ENCODE assay signal across 13 cellular contexts in genomic region chr9:16368425-16369087, GRCh38.
DNase-seq lines count a peak whose midpoint lies in the region; ATAC-seq and TF ChIP-seq lines count a peak whose summit lies in the region.
"Had no signal": no experiment of that assay in that cellular context is flagged by ENCODE, and none has a peak within 500 bp of the region (broad histone marks: within the 10 kb centered on the region; RNA-seq: fewer than 3 reads in every experiment).

No MANE protein-coding gene starts in this region.

- DNase-seq in DMS53 (lab: John Stamatoyannopoulos, UW) = peak; percentile 76
- peak; percentile 32 for DNase-seq in LNCaP clone FGC (ENCODE audit: low read depth)
- no peak for DNase-seq in SK-N-SH
- DNase-seq in islet precursor cell = peak; percentile 63
- DNase-seq in glutamatergic neuron = no peak
- no peak for DNase-seq in COLO829 (ENCODE audit: low spot score)
- DNase-seq in ovary = no peak
- DNase-seq: KG1; stimulated activated CD4-positive, alpha-beta T cell treated with anti-CD3 and anti-CD28 coated beads, Interleukin-2, amount 100 ng/mL, for 48 hours; stimulated activated naive B cell treated with anti-CD40 and anti-IgM and Interleukin-4, amounts not matched to agents 10 μg/mL and 1 μg/mL and 100 μg/mL, for 72 hours had no signal

- no peak overlapping the region for H2AFZ ChIP-seq in SK-N-SH (ENCODE audit: low read depth)

- H3K9ac ChIP-seq in SK-N-SH = no peak overlapping the region; the same call in 1 of the 2 replicates

- CTCF ChIA-PET in SK-N-SH (lab: Yijun Ruan, JAX) = no interaction called here

- no peak for ATAC-seq in gastroesophageal sphincter
- ATAC-seq: stimulated activated naive B cell treated with anti-CD40 and anti-IgM and Interleukin-4, amounts not matched to agents 10 μg/mL and 1 μg/mL and 100 μg/mL, for 72 hours had no signal

- H3K4me1 ChIP-seq in SK-N-SH (ENCODE audit: control insufficient read depth in 1 of 2, insufficient read depth in 2 of 2, low read depth in 1 of 2, low read length in 1 of 2) = peaks cover 10 to 12% of the 10 kb centered on the region in 2 experiments; a peak in 3 of 4 replicates
- no peaks in the 10 kb centered on the region for H3K4me1 ChIP-seq in gastroesophageal sphincter
- H3K4me1 ChIP-seq in ovary (ENCODE audit: insufficient read depth) = no peaks in the 10 kb centered on the region

- H3K4me3 ChIP-seq in LNCaP clone FGC (ENCODE audit: low read depth, low read length) = no peak overlapping the region
- no peak overlapping the region for H3K4me3 ChIP-seq in SK-N-SH (ENCODE audit: low read depth in 2 of 2, low read length in 1 of 2)
- H3K4me3 ChIP-seq in gastroesophageal sphincter = no peak overlapping the region
- H3K4me3 ChIP-seq in ovary = no peak overlapping the region
- H3K4me3 ChIP-seq: esophagus muscularis mucosa had no signal

- H4K20me1 ChIP-seq in SK-N-SH (ENCODE audit: insufficient read depth) = no peaks in the 10 kb centered on the region

- peak overlapping the region; percentile 59 for H3K4me2 ChIP-seq in SK-N-SH

- POLR2A ChIA-PET in SK-N-SH (lab: Yijun Ruan, JAX) = no interaction called here

- WGBS in SK-N-SH (ENCODE audit: low lambda C conversion rate) = 58% methylated on average over 7 of the region's 7 CpGs
- WGBS in gastroesophageal sphincter (ENCODE audit: low coverage in 1 of 2), 2 donors = 56 to 73% methylated on average over 7 of the region's 7 CpGs
- 85 to 96% (median 89%) methylated on average over 7 of the region's 7 CpGs for WGBS in ovary, 3 donors

- H3K9me3 ChIP-seq in SK-N-SH (no peaks in the 10 kb centered on the region), gastroesophageal sphincter (no peaks in the 10 kb centered on the region), ovary (no peaks in the 10 kb centered on the region)
- H3K9me3 ChIP-seq: esophagus muscularis mucosa had no signal

- TF ChIP-seq POLR2A in gastroesophageal sphincter (IDR thresholded peaks at IDR 0.05) (no peak), ovary (IDR thresholded peaks at IDR 0.05) (no peak)

- TF ChIP-seq CTCF in LNCaP clone FGC (IDR thresholded peaks at IDR 0.05; ENCODE audit: control insufficient read depth, extremely low read depth, insufficient read depth) = no peak
- TF ChIP-seq CTCF in SK-N-SH (IDR thresholded peaks at IDR 0.05) = no peak
- no peak for TF ChIP-seq CTCF in glutamatergic neuron (IDR thresholded peaks at IDR 0.05; ENCODE audit: partially characterized antibody, unreplicated experiment)
- no peak for TF ChIP-seq CTCF in gastroesophageal sphincter (IDR thresholded peaks at IDR 0.05)
- no peak for TF ChIP-seq CTCF in ovary (IDR thresholded peaks at IDR 0.05)

- H3F3A ChIP-seq in SK-N-SH (replicated peaks; ENCODE audit: insufficient read depth) = peaks cover 6% of the 10 kb centered on the region

- H3K36me3 ChIP-seq in SK-N-SH (replicated peaks in 1 of 2; ENCODE audit: control insufficient read depth in 1 of 2, insufficient read depth in 2 of 2, low read length in 1 of 2) (no peaks in the 10 kb centered on the region), gastroesophageal sphincter (no peaks in the 10 kb centered on the region), ovary (no peaks in the 10 kb centered on the region)
- H3K36me3 ChIP-seq: esophagus muscularis mucosa had no signal

- TF ChIP-seq RAD21 in SK-N-SH (IDR thresholded peaks at IDR 0.05; ENCODE audit: low read length) = no peak

- no peaks in the 10 kb centered on the region for H3K79me2 ChIP-seq in SK-N-SH (ENCODE audit: insufficient read depth)

- peak in 1 of 2 experiments; percentile 68; a peak in 1 of 4 replicates for TF ChIP-seq EP300 in SK-N-SH (IDR thresholded peaks at IDR 0.05; ENCODE audit: borderline replicate concordance in 1 of 2, low read depth in 1 of 2, low read length in 1 of 2)
- no peak for TF ChIP-seq EP300 in gastroesophageal sphincter (IDR thresholded peaks at IDR 0.05)
- no peak for TF ChIP-seq EP300 in ovary (IDR thresholded peaks at IDR 0.05)

- H3K36me3 Mint-ChIP-seq in glutamatergic neuron (ENCODE audit: unreplicated experiment) = peaks cover 8% of the 10 kb centered on the region
- H3K36me3 Mint-ChIP-seq: activated naive CD4-positive, alpha-beta T cell treated with anti-CD3 and anti-CD28 coated beads, Interleukin-2, amount 50 U/mL, for 24 hours; stimulated activated naive B cell treated with anti-CD40 and anti-IgM and Interleukin-4, amounts not matched to agents 10 μg/mL and 1 μg/mL and 100 μg/mL, for 72 hours had no signal

- H3K27ac ChIP-seq in SK-N-SH (ENCODE audit: low read depth in 2 of 2, low read length in 1 of 2) (peak overlapping the region in 1 of 2 experiments; percentile 59; a peak in 2 of 4 replicates), gastroesophageal sphincter (no peak overlapping the region), ovary (no peak overlapping the region)
- H3K27ac ChIP-seq: esophagus muscularis mucosa had no signal

- H3K9me3 Mint-ChIP-seq in glutamatergic neuron (ENCODE audit: unreplicated experiment) = peaks cover 5% of the 10 kb centered on the region

- H3K4me3 Mint-ChIP-seq in glutamatergic neuron (ENCODE audit: unreplicated experiment) = no peak overlapping the region
- H3K4me3 Mint-ChIP-seq: activated naive CD4-positive, alpha-beta T cell treated with anti-CD3 and anti-CD28 coated beads, Interleukin-2, amount 50 U/mL, for 24 hours; stimulated activated naive B cell treated with anti-CD40 and anti-IgM and Interleukin-4, amounts not matched to agents 10 μg/mL and 1 μg/mL and 100 μg/mL, for 72 hours had no signal

- H3K27me3 Mint-ChIP-seq in glutamatergic neuron (ENCODE audit: unreplicated experiment) = peaks cover 2% of the 10 kb centered on the region
- H3K27me3 Mint-ChIP-seq: activated naive CD4-positive, alpha-beta T cell treated with anti-CD3 and anti-CD28 coated beads, Interleukin-2, amount 50 U/mL, for 24 hours; stimulated activated naive B cell treated with anti-CD40 and anti-IgM and Interleukin-4, amounts not matched to agents 10 μg/mL and 1 μg/mL and 100 μg/mL, for 72 hours had no signal

- H3K9me2 ChIP-seq in SK-N-SH = no peaks in the 10 kb centered on the region

- intact Hi-C loops in ovary (cut with DNase I) = loop anchor here in 1 of 4 donors (1.0 kb wide), 1 partner anchor 32 kb away; no protein-coding TSS in a partner anchor

- no peak overlapping the region for H3K27ac Mint-ChIP-seq in glutamatergic neuron (ENCODE audit: unreplicated experiment)
- H3K27ac Mint-ChIP-seq: activated naive CD4-positive, alpha-beta T cell treated with anti-CD3 and anti-CD28 coated beads, Interleukin-2, amount 50 U/mL, for 24 hours; stimulated activated naive B cell treated with anti-CD40 and anti-IgM and Interleukin-4, amounts not matched to agents 10 μg/mL and 1 μg/mL and 100 μg/mL, for 72 hours had no signal

- peaks cover 12% of the 10 kb centered on the region for H3K4me1 Mint-ChIP-seq in glutamatergic neuron (ENCODE audit: low read depth, unreplicated experiment)
- H3K4me1 Mint-ChIP-seq: activated naive CD4-positive, alpha-beta T cell treated with anti-CD3 and anti-CD28 coated beads, Interleukin-2, amount 50 U/mL, for 24 hours; stimulated activated naive B cell treated with anti-CD40 and anti-IgM and Interleukin-4, amounts not matched to agents 10 μg/mL and 1 μg/mL and 100 μg/mL, for 72 hours had no signal

- H3K27me3 ChIP-seq in SK-N-SH (ENCODE audit: insufficient read depth) (no peaks in the 10 kb centered on the region), gastroesophageal sphincter (no peaks in the 10 kb centered on the region), ovary (no peaks in the 10 kb centered on the region)
- H3K27me3 ChIP-seq: esophagus muscularis mucosa had no signal

TF ChIP-seq in SK-N-SH, 30 proteins besides CTCF, POLR2A, EP300 and RAD21 (continues in another document):
- TF ChIP-seq IRF3 (IDR thresholded peaks at IDR 0.05; ENCODE audit: low read depth, low read length) (no peak), NFIC (IDR thresholded peaks at IDR 0.05; ENCODE audit: borderline replicate concordance) (peak; percentile 75), JUND (IDR thresholded peaks at IDR 0.05) (peak; percentile 78), USF1 (IDR thresholded peaks at IDR 0.05; ENCODE audit: borderline replicate concordance, low read depth) (no peak), FOSL2 (IDR thresholded peaks at IDR 0.05; ENCODE audit: borderline replicate concordance, low read depth) (peak; percentile 76; the same call in 1 of the 2 replicates), TEAD4 (IDR thresholded peaks at IDR 0.05; ENCODE audit: borderline replicate concordance, insufficient read depth) (peak; percentile 67; the same call in 1 of the 2 replicates), RFX5 (IDR thresholded peaks at IDR 0.05; ENCODE audit: low read length) (no peak), TAF1 (IDR thresholded peaks at IDR 0.05; ENCODE audit: borderline replicate concordance, low read depth, low read length) (no peak), PBX3 (IDR thresholded peaks at IDR 0.05) (peak; percentile 66), RXRA (IDR thresholded peaks at IDR 0.05; ENCODE audit: borderline replicate concordance, low read depth) (0 out of 2 replicates have a peak, but pooled peaks have one; percentile 41), TCF12 (IDR thresholded peaks at IDR 0.05) (peak; percentile 55; the same call in 1 of the 2 replicates), POLR2AphosphoS5 (IDR thresholded peaks at IDR 0.05; ENCODE audit: low read depth, low read length) (no peak)

Comparison
In these comparisons a context has a peak if more than half of its experiments do, and no peak if none do; other contexts are left out.
1. DNase-seq: peak in DMS53 (single experiment), LNCaP clone FGC (single experiment) and islet precursor cell (single experiment); none in SK-N-SH (single experiment), glutamatergic neuron (single experiment), COLO829 (single experiment) and ovary (0 of 5).